ENCODE assay signal across 2 cellular contexts in the genomic region with DNA sequence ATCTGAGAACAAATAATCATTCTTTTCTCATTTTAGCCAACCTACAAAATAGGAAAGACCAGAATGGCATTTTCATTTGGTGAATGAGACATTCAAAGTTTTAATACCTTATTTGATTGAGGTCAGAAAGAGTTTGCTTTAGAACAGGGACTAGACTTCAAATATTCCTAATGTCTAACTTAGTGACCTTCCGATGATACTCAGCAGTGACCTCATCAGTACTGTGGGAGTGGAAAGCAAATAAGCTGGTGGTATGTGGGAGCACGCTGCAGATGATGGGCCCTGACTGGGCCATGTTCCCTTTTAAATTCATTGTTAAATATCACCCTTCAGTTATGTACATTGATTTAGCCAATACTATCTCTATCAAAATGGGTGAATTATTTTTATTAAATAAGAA.
A peak's percentile ranks its signal among the peaks of the same experiment; 100 is the strongest.
TF ChIP-seq lines count a peak whose summit lies in the region.

No MANE protein-coding gene starts in this region.

TF ChIP-seq in A549, 52 proteins besides CTCF, POLR2A, EP300 and RAD21 (continued from another document):
- TF ChIP-seq, protein P1, sequence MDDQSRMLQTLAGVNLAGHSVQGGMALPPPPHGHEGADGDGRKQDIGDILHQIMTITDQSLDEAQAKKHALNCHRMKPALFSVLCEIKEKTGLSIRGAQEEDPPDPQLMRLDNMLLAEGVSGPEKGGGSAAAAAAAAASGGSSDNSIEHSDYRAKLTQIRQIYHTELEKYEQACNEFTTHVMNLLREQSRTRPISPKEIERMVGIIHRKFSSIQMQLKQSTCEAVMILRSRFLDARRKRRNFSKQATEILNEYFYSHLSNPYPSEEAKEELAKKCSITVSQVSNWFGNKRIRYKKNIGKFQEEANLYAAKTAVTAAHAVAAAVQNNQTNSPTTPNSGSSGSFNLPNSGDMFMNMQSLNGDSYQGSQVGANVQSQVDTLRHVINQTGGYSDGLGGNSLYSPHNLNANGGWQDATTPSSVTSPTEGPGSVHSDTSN (IDR thresholded peaks at IDR 0.05) = no peak
- TF ChIP-seq FOSL2 (IDR thresholded peaks at IDR 0.05) = no peak
- TF ChIP-seq FOSL2 (CRISPR knock-in tag; IDR thresholded peaks at IDR 0.05) = peak; percentile 63
- TF ChIP-seq, protein P2, sequence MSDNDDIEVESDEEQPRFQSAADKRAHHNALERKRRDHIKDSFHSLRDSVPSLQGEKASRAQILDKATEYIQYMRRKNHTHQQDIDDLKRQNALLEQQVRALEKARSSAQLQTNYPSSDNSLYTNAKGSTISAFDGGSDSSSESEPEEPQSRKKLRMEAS (IDR thresholded peaks at IDR 0.05) = peak; percentile 68
- TF ChIP-seq POLR2AphosphoS2 (conservative IDR thresholded peaks at IDR 0.05; ENCODE audit: low read length) = no peak
- TF ChIP-seq FOSB (CRISPR knock-in tag; IDR thresholded peaks at IDR 0.05) = no peak
- 0 out of 3 replicates have a peak, but pooled peaks have one; percentile 29 for TF ChIP-seq SMC3 (IDR thresholded peaks at IDR 0.05)
- peak in 1 of 2 experiments; percentile 11; a peak in 1 of 4 replicates for TF ChIP-seq CEBPB (IDR thresholded peaks at IDR 0.05)
- TF ChIP-seq RARB (CRISPR knock-in tag; IDR thresholded peaks at IDR 0.05) = 0 out of 2 replicates have a peak, but pooled peaks have one; percentile 68
- 0 out of 2 replicates have a peak, but pooled peaks have one; percentile 52 for TF ChIP-seq JUNB (IDR thresholded peaks at IDR 0.05)
- TF ChIP-seq, protein P3, sequence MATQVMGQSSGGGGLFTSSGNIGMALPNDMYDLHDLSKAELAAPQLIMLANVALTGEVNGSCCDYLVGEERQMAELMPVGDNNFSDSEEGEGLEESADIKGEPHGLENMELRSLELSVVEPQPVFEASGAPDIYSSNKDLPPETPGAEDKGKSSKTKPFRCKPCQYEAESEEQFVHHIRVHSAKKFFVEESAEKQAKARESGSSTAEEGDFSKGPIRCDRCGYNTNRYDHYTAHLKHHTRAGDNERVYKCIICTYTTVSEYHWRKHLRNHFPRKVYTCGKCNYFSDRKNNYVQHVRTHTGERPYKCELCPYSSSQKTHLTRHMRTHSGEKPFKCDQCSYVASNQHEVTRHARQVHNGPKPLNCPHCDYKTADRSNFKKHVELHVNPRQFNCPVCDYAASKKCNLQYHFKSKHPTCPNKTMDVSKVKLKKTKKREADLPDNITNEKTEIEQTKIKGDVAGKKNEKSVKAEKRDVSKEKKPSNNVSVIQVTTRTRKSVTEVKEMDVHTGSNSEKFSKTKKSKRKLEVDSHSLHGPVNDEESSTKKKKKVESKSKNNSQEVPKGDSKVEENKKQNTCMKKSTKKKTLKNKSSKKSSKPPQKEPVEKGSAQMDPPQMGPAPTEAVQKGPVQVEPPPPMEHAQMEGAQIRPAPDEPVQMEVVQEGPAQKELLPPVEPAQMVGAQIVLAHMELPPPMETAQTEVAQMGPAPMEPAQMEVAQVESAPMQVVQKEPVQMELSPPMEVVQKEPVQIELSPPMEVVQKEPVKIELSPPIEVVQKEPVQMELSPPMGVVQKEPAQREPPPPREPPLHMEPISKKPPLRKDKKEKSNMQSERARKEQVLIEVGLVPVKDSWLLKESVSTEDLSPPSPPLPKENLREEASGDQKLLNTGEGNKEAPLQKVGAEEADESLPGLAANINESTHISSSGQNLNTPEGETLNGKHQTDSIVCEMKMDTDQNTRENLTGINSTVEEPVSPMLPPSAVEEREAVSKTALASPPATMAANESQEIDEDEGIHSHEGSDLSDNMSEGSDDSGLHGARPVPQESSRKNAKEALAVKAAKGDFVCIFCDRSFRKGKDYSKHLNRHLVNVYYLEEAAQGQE (IDR thresholded peaks at IDR 0.05) = no peak
- no peak for TF ChIP-seq TFCP2L1 (CRISPR knock-in tag; IDR thresholded peaks at IDR 0.05)
- 0 out of 2 replicates have a peak, but pooled peaks have one; percentile 15 for TF ChIP-seq HOXB5 (CRISPR knock-in tag; IDR thresholded peaks at IDR 0.05)
- no peak for TF ChIP-seq ZNF302 (CRISPR knock-in tag; IDR thresholded peaks at IDR 0.05)

TF ChIP-seq in HEK293, 187 proteins besides CTCF, POLR2A, EP300 and RAD21 (continued from another document):
- TF ChIP-seq, protein P4, sequence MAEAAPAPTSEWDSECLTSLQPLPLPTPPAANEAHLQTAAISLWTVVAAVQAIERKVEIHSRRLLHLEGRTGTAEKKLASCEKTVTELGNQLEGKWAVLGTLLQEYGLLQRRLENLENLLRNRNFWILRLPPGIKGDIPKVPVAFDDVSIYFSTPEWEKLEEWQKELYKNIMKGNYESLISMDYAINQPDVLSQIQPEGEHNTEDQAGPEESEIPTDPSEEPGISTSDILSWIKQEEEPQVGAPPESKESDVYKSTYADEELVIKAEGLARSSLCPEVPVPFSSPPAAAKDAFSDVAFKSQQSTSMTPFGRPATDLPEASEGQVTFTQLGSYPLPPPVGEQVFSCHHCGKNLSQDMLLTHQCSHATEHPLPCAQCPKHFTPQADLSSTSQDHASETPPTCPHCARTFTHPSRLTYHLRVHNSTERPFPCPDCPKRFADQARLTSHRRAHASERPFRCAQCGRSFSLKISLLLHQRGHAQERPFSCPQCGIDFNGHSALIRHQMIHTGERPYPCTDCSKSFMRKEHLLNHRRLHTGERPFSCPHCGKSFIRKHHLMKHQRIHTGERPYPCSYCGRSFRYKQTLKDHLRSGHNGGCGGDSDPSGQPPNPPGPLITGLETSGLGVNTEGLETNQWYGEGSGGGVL (tag by site-specific recombination; IDR thresholded peaks at IDR 0.05) = no peak
- TF ChIP-seq, protein P5, sequence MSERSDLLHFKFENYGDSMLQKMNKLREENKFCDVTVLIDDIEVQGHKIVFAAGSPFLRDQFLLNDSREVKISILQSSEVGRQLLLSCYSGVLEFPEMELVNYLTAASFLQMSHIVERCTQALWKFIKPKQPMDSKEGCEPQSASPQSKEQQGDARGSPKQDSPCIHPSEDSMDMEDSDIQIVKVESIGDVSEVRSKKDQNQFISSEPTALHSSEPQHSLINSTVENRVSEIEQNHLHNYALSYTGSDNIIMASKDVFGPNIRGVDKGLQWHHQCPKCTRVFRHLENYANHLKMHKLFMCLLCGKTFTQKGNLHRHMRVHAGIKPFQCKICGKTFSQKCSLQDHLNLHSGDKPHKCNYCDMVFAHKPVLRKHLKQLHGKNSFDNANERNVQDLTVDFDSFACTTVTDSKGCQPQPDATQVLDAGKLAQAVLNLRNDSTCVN (tag by site-specific recombination; optimal IDR thresholded peaks at IDR 0.05) = no peak
- TF ChIP-seq, protein P3 (tag by site-specific recombination; IDR thresholded peaks at IDR 0.05) = 0 out of 2 replicates have a peak, but pooled peaks have one; percentile 28
TF ChIP-seq in HEK293: peak in this region for 1.
